Comparison of ENCODE assay signal across 8 cellular contexts in the genomic region with DNA sequence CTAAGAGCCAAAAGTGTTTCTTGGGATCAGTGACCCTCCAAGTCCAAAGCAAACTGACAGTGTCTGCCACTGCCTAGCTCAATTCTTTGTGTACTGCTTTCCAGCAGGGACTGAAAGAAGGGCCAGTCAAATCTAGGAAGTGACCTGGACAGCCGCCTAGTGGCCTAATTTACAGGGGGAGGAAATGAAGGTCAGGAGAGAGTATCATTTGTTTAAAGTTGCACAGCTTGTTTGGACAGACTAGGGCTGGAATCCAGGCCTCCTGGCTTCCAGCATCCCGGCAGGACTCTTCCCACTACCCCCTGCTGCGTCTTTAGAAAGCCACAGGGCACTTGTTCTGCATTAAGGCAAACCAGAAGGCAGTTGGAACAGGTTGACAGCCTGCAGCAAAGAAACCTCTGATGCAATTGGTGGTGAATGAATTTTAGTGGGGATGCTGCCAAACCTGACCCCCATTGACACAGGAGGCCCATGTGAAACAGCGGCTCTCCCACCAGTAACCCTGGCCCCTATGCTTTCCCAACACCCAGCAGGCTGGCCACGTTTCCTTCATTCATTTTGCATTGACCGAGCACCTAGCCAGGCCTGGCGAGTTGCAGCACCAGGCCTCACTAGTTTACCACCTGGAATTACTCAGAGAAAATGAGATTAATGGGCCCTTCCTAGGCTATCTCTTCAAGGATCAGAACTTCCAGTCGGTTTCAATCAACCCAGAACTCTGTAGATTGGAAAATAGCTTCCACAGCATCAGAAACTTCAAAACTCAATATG. TPM values are rescaled to one million over a fixed set of nuclear protein-coding genes. Genes with fewer than 3 reads are reported as not detected.
DNase-seq lines count a peak whose midpoint lies in the region; ATAC-seq, FAIRE-seq and TF ChIP-seq lines count a peak whose summit lies in the region.

No MANE protein-coding gene starts in this region.

- H3K23me2 ChIP-seq in H1 (ENCODE audit: low read depth, low read length), result no peaks in the 10 kb centered on the region

- H3K27me3 ChIP-seq in H1 (replicated peaks in 1 of 4; ENCODE audit: control insufficient read depth in 3 of 4, extremely low read depth in 1 of 4, insufficient read depth in 3 of 4, low read length in 3 of 4) (no peaks in the 10 kb centered on the region; a peak in 1 of 7 replicates), HAP-1 (ENCODE audit: low read depth) (no peaks in the 10 kb centered on the region)

- no peak for TF ChIP-seq POLR2A in H1 (IDR thresholded peaks at IDR 0.05; ENCODE audit: control extremely low read depth in 1 of 2, low read depth in 2 of 2, low read length in 2 of 2)

- H3K4me2 ChIP-seq in H1 (ENCODE audit: insufficient read depth in 1 of 2, low read depth in 2 of 2, low read length in 2 of 2), result no peak overlapping the region

- peak; percentile 60 for DNase-seq in AG20443 (ENCODE audit: low spot score)
- DNase-seq in MV-4-11 (lab: John Stamatoyannopoulos, UW), result peak; percentile 14
- DNase-seq in H1 (ENCODE audit: low read depth in 1 of 2, low spot score in 2 of 2), result peak in 1 of 2 experiments; percentile 46
- DNase-seq in myocyte (ENCODE audit: low read depth), result peak; percentile 61
- DNase-seq in NCI-H1092 (lab: John Stamatoyannopoulos, UW), result no peak
- DNase-seq in OCI-M2 (lab: John Stamatoyannopoulos, UW; ENCODE audit: unreplicated experiment), result no peak
- DNase-seq in HAP-1 (ENCODE audit: low spot score in 2 of 2), result no peak

- no peak overlapping the region for H3K23ac ChIP-seq in H1 (ENCODE audit: insufficient read length)

- H3K27ac ChIP-seq in H1 (ENCODE audit: low read depth, low read length), result no peak overlapping the region

- H2BK5ac ChIP-seq in H1 (ENCODE audit: low read depth, low read length), result no peak overlapping the region

- H3K18ac ChIP-seq in H1 (ENCODE audit: extremely low read depth, low read length), result no peak overlapping the region

- no peaks in the 10 kb centered on the region for H4K20me1 ChIP-seq in H1 (replicated peaks in 1 of 2; ENCODE audit: control insufficient read depth in 1 of 2, insufficient read depth in 2 of 2, low read length in 2 of 2)

- no peak overlapping the region for H4K91ac ChIP-seq in H1 (replicated peaks; ENCODE audit: insufficient read length, low read length)

- no peaks in the 10 kb centered on the region for H3K36me3 ChIP-seq in H1 (ENCODE audit: control insufficient read depth in 2 of 4, insufficient read depth in 4 of 4, low read length in 3 of 4)
- no peaks in the 10 kb centered on the region for H3K36me3 ChIP-seq in HAP-1 (replicated peaks)

- H3K4me3 ChIP-seq in H1 (ENCODE audit: extremely low read depth in 1 of 4, insufficient read depth in 2 of 4, low read depth in 3 of 4, low read length in 4 of 4) (no peak overlapping the region), HAP-1 (no peak overlapping the region)

- no peak overlapping the region for H2BK120ac ChIP-seq in H1 (replicated peaks; ENCODE audit: low read depth, low read length)

- FAIRE-seq in H1 (lab: Jason Lieb, UNC), result no peak

- H3K9me3 ChIP-seq in H1 (ENCODE audit: insufficient read depth in 2 of 2, low read depth in 1 of 2, low read length in 1 of 2) (no peaks in the 10 kb centered on the region), HAP-1 (no peaks in the 10 kb centered on the region)

- no peak for ATAC-seq in GM19397 (IDR thresholded peaks at IDR 0.05; ENCODE audit: unreplicated experiment)

- H3K4ac ChIP-seq in H1 (replicated peaks; ENCODE audit: insufficient read length, low read depth, low read length), result no peak overlapping the region

- CTCF ChIA-PET in H1 (lab: Charles Lee; ENCODE audit: partially characterized antibody), result interaction anchor here (0.6 to 6.4 kb wide), 35 partner anchors 10 to 280 kb away, joined by 3 to 63 read pairs (median 5); a partner anchor contains a TSS

- in situ Hi-C loops in HAP-1 (cut with MboI; ENCODE audit: low sequenced_read_pairs), result no loop called here

- no peak for TF ChIP-seq EP300 in H1 (IDR thresholded peaks at IDR 0.05; ENCODE audit: borderline replicate concordance in 1 of 2, low read depth in 2 of 2, low read length in 2 of 2)

- H2BK15ac ChIP-seq in H1 (ENCODE audit: low read length), result no peak overlapping the region

- H2AFZ ChIP-seq in H1 (ENCODE audit: low read length), result no peak overlapping the region

- no peaks in the 10 kb centered on the region for H3K79me2 ChIP-seq in H1 (ENCODE audit: control insufficient read depth in 1 of 2, insufficient read depth in 2 of 2, low read length in 2 of 2)

- no peaks in the 10 kb centered on the region for H3K79me1 ChIP-seq in H1 (ENCODE audit: low read depth, low read length)

- H3K14ac ChIP-seq in H1 (ENCODE audit: insufficient read length), result no peak overlapping the region

- 70% methylated on average over 8 of the region's 8 CpGs; no CpG with 5 or more reads in 1 of the 2 experiments for WGBS in H1 (ENCODE audit: extremely low coverage in 1 of 2, insufficient coverage in 1 of 2, insufficient read length in 1 of 2, insufficient replicate concordance in 2 of 2, low coverage in 1 of 2, low lambda C conversion rate in 2 of 2, missing lambda C conversion rate in 1 of 2), 2 experiments

- H3K9ac ChIP-seq in H1 (replicated peaks in 1 of 4; ENCODE audit: extremely low read depth in 1 of 4, low read depth in 3 of 4, low read length in 3 of 4), result no peak overlapping the region

- no peak overlapping the region for H2BK12ac ChIP-seq in H1 (ENCODE audit: low read depth, low read length)

- no peak overlapping the region for H4K5ac ChIP-seq in H1 (ENCODE audit: insufficient read length, low read depth, low read length)

- H2AK5ac ChIP-seq in H1 (ENCODE audit: low read depth, low read length), result no peak overlapping the region

- no peak overlapping the region for H3K56ac ChIP-seq in H1 (replicated peaks; ENCODE audit: insufficient read length, low read depth, low read length)

- no peak overlapping the region for H4K8ac ChIP-seq in H1 (ENCODE audit: extremely low read depth, insufficient read depth, low read length)

- H3K4me1 ChIP-seq in H1 (replicated peaks in 1 of 4; ENCODE audit: control insufficient read depth in 3 of 4, insufficient read depth in 4 of 4, low read length in 3 of 4), result peaks cover 0 to 5% (median 2%) of the 10 kb centered on the region in 4 experiments; a peak in 4 of 7 replicates
- no peaks in the 10 kb centered on the region for H3K4me1 ChIP-seq in HAP-1

- no peak overlapping the region for H2BK20ac ChIP-seq in H1 (ENCODE audit: low read length)

- peak in 2 of 3 experiments; percentile 25 to 60; a peak in 2 of 4 replicates for TF ChIP-seq CTCF in H1 (IDR thresholded peaks at IDR 0.05; ENCODE audit: control extremely low read depth in 1 of 3, insufficient read depth in 1 of 3, low read depth in 1 of 3, low read length in 3 of 3)

- POLR2A ChIA-PET in H1 (lab: Charles Lee; ENCODE audit: partially characterized antibody), result interaction anchor here (1.0 to 1.2 kb wide), 3 partner anchors 23 to 110 kb away, joined by 3 read pairs; a partner anchor contains a TSS

- peak; percentile 19 to 28; a peak in 3 of 4 replicates for TF ChIP-seq RAD21 in H1 (IDR thresholded peaks at IDR 0.05 in 1 of 2, conservative IDR thresholded peaks at IDR 0.05 in 1 of 2; ENCODE audit: low read depth in 2 of 2, low read length in 2 of 2)

TF ChIP-seq in H1, 55 proteins besides CTCF, POLR2A, EP300 and RAD21 (continues in another document):
- no peak for TF ChIP-seq SP4 (IDR thresholded peaks at IDR 0.05; ENCODE audit: low read length)
- TF ChIP-seq BACH1 (IDR thresholded peaks at IDR 0.05; ENCODE audit: low read length), result no peak
- no peak for TF ChIP-seq SIX5 (IDR thresholded peaks at IDR 0.05; ENCODE audit: low read depth, low read length)
- no peak for TF ChIP-seq JUND (IDR thresholded peaks at IDR 0.05; ENCODE audit: low read length)
- no peak for TF ChIP-seq RBBP5 (IDR thresholded peaks at IDR 0.05; ENCODE audit: borderline replicate concordance, low read depth, low read length)
- TF ChIP-seq TEAD4 (IDR thresholded peaks at IDR 0.05; ENCODE audit: low read depth, low read length), result no peak
- TF ChIP-seq, protein P1, sequence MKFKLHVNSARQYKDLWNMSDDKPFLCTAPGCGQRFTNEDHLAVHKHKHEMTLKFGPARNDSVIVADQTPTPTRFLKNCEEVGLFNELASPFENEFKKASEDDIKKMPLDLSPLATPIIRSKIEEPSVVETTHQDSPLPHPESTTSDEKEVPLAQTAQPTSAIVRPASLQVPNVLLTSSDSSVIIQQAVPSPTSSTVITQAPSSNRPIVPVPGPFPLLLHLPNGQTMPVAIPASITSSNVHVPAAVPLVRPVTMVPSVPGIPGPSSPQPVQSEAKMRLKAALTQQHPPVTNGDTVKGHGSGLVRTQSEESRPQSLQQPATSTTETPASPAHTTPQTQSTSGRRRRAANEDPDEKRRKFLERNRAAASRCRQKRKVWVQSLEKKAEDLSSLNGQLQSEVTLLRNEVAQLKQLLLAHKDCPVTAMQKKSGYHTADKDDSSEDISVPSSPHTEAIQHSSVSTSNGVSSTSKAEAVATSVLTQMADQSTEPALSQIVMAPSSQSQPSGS (IDR thresholded peaks at IDR 0.05; ENCODE audit: low read length), result no peak
- TF ChIP-seq HDAC6 (IDR thresholded peaks at IDR 0.05; ENCODE audit: low read depth, low read length), result no peak
- TF ChIP-seq, protein P2, sequence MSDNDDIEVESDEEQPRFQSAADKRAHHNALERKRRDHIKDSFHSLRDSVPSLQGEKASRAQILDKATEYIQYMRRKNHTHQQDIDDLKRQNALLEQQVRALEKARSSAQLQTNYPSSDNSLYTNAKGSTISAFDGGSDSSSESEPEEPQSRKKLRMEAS (IDR thresholded peaks at IDR 0.05), result no peak
- TF ChIP-seq, protein P3, sequence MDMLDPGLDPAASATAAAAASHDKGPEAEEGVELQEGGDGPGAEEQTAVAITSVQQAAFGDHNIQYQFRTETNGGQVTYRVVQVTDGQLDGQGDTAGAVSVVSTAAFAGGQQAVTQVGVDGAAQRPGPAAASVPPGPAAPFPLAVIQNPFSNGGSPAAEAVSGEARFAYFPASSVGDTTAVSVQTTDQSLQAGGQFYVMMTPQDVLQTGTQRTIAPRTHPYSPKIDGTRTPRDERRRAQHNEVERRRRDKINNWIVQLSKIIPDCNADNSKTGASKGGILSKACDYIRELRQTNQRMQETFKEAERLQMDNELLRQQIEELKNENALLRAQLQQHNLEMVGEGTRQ (IDR thresholded peaks at IDR 0.05; ENCODE audit: low read length), result no peak
- no peak for TF ChIP-seq POU5F1 (IDR thresholded peaks at IDR 0.05; ENCODE audit: low read depth, low read length)

RNA-seq across cellular contexts. Expression of a gene that starts 28.2 kb away (rescaled TPM):
- 6.0 and 6.3 TPM in 2 replicates for total RNA-seq in H1 (2021; fragmentation: NEBNext Ultra II Directional; extraction: Animal tissue kit (Norgen Biotek cat#: 25700))
- polyA plus RNA-seq in H1 (2011; rRNA removed), result 5.4 and 5.9 TPM in 2 replicates
- polyA plus RNA-seq in H1 (2011; cell fraction: cytosol; rRNA removed), result 5.8 TPM
- polyA plus RNA-seq in H1 (2011; cell fraction: nucleus; rRNA removed), result 12.2 TPM
- 4.5 to 5.9 TPM (median 5.3 TPM) in 4 replicates for polyA plus RNA-seq in H1 (2012, experiment 1 of 2)
- polyA plus RNA-seq in H1 (2012, experiment 2 of 2), result 7.7 TPM
- 7.6 TPM for polyA plus RNA-seq in H1 (2013, experiment 1 of 2)
- 7.0 TPM for polyA plus RNA-seq in H1 (2013, experiment 2 of 2)
- polyA minus RNA-seq in H1 (2011; rRNA and poly(A)+ RNA removed), result 4.4 and 4.7 TPM in 2 replicates
- 4.8 TPM for polyA minus RNA-seq in H1 (2011; cell fraction: cytosol; rRNA and poly(A)+ RNA removed)
- polyA minus RNA-seq in H1 (2011; cell fraction: nucleus; rRNA and poly(A)+ RNA removed), result 4.8 TPM
- 2.9 and 4.5 TPM in 2 replicates for total RNA-seq in myocyte
- 19.3 TPM for polyA plus RNA-seq in myocyte (2012)

Comparison
In these comparisons a context has a peak if more than half of its experiments do, and no peak if none do; other contexts are left out.
1. DNase-seq: peak in AG20443 (single experiment), MV-4-11 (single experiment) and myocyte (single experiment); none in NCI-H1092 (single experiment), OCI-M2 (single experiment) and HAP-1 (0 of 2).